20 cellular contexts compared by ENCODE assay signal in the genomic region with DNA sequence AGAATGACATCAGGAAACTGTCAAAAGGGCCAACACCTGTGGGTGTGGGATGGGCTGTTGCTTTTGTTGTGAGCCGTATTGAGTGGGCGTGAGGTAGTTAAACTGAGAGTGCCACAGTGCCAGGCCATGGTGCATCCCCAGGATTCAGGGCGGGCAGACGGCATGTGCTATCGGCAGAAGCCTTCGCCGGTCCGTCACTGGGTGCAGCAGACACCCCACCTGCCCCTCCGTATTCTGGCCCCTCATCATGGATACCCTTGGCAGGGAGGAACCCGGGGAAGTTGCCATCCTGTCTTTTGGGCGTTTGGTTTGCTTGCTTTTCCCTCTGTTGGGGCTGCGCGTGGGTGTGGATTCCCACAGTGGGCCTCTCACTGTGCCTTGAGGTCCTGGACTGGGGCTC. TPM values are rescaled to one million over a fixed set of nuclear protein-coding genes. Genes with fewer than 3 reads are reported as not detected.
DNase-seq lines count a peak whose midpoint lies in the region; ATAC-seq, FAIRE-seq and TF ChIP-seq lines count a peak whose summit lies in the region.
"Had no signal": no experiment of that assay in that cellular context is flagged by ENCODE, and none has a peak within 500 bp of the region (broad histone marks: within the 10 kb centered on the region; RNA-seq: fewer than 3 reads in every experiment).

No MANE protein-coding gene starts in this region.

- H4K91ac ChIP-seq in H9 (ENCODE audit: insufficient read length, low read depth, low read length) (no peak overlapping the region), H1 (replicated peaks; ENCODE audit: insufficient read length, low read length) (peak overlapping the region; percentile 26)

- H3K36me3 ChIP-seq in OCI-LY1 (ENCODE audit: insufficient read depth, low read length) (peaks cover 63% of the 10 kb centered on the region), H1 (ENCODE audit: control insufficient read depth in 2 of 4, insufficient read depth in 4 of 4, low read length in 3 of 4) (no peaks in the 10 kb centered on the region), transverse colon (no peaks in the 10 kb centered on the region)
- H3K36me3 ChIP-seq: BLaER1 had no signal

- H3K4me1 ChIP-seq in H9 (ENCODE audit: insufficient read depth, low read length) (peaks cover 4% of the 10 kb centered on the region; the same call in 1 of the 2 replicates), OCI-LY1 (ENCODE audit: insufficient read depth, low read length, severe bottlenecking) (peaks cover 73% of the 10 kb centered on the region), H1 (replicated peaks in 1 of 4; ENCODE audit: control insufficient read depth in 3 of 4, insufficient read depth in 4 of 4, low read length in 3 of 4) (no peaks in the 10 kb centered on the region), transverse colon (peaks cover 10 to 71% (median 37%) of the 10 kb centered on the region in 4 donors)

- DNase-seq in H9 (no peak), H1 (ENCODE audit: low read depth in 1 of 2, low spot score in 2 of 2) (no peak), transverse colon (no peak), kidney tubule cell (ENCODE audit: low spot score) (no peak)
- DNase-seq: 8988T; CD4-positive, alpha-beta memory T cell; DMS153; DMS79; GDM1; HCEC 1CT; HFFc6 had no signal

- no peak for ATAC-seq in HG02759 (IDR thresholded peaks at IDR 0.05; ENCODE audit: unreplicated experiment)
- ATAC-seq in GM18498 (IDR thresholded peaks at IDR 0.05; ENCODE audit: unreplicated experiment): no peak
- ATAC-seq: HepG2 had no signal

- no peak overlapping the region for H3K4me3 ChIP-seq in OCI-LY1 (ENCODE audit: low read depth, low read length, poor library complexity, severe bottlenecking)
- no peak overlapping the region for H3K4me3 ChIP-seq in H1 (ENCODE audit: extremely low read depth in 1 of 4, insufficient read depth in 2 of 4, low read depth in 3 of 4, low read length in 4 of 4)
- no peak overlapping the region for H3K4me3 ChIP-seq in transverse colon
- H3K4me3 ChIP-seq: BLaER1 had no signal

- H3K27ac Mint-ChIP-seq in H9: no peak overlapping the region
- H3K27ac Mint-ChIP-seq: CD14-positive monocyte; CD4-positive, alpha-beta memory T cell; HFFc6 had no signal

- intact Hi-C loops in transverse colon (cut with DNase I; ENCODE audit: low total_unique reads): no loop called here

- H3K9ac ChIP-seq in H9 (ENCODE audit: extremely low read depth, insufficient read length, low read length) (no peak overlapping the region), OCI-LY1 (ENCODE audit: low read length) (no peak overlapping the region; the same call in 1 of the 2 replicates), H1 (replicated peaks in 1 of 4; ENCODE audit: extremely low read depth in 1 of 4, low read depth in 3 of 4, low read length in 3 of 4) (no peak overlapping the region)
- H3K9ac ChIP-seq: BLaER1 had no signal

- no peak overlapping the region for H3K27ac ChIP-seq in H9 (ENCODE audit: insufficient read length, low read depth, low read length)
- peak overlapping the region; percentile 89 for H3K27ac ChIP-seq in OCI-LY1 (ENCODE audit: low read depth, low read length, poor library complexity, severe bottlenecking)
- no peak overlapping the region for H3K27ac ChIP-seq in H1 (ENCODE audit: low read depth, low read length)
- H3K27ac ChIP-seq in transverse colon: peak overlapping the region in 3 of 4 donors; percentile 39 to 90 (median 86)
- H3K27ac ChIP-seq: BLaER1 had no signal

- TF ChIP-seq POLR2A in H1 (IDR thresholded peaks at IDR 0.05; ENCODE audit: control extremely low read depth in 1 of 2, low read depth in 2 of 2, low read length in 2 of 2) (no peak), transverse colon (IDR thresholded peaks at IDR 0.05) (no peak)

- no peaks in the 10 kb centered on the region for H3K79me2 ChIP-seq in H9 (ENCODE audit: insufficient read depth, low read length)
- peaks cover 59% of the 10 kb centered on the region for H3K79me2 ChIP-seq in OCI-LY1 (ENCODE audit: insufficient read depth, low read length)
- H3K79me2 ChIP-seq in H1 (ENCODE audit: control insufficient read depth in 1 of 2, insufficient read depth in 2 of 2, low read length in 2 of 2): no peaks in the 10 kb centered on the region

- no peaks in the 10 kb centered on the region for H3K9me3 Mint-ChIP-seq in H9
- H3K9me3 Mint-ChIP-seq: HFFc6 had no signal

- peaks cover 5 to 13% of the 10 kb centered on the region in 2 experiments for H3K4me1 Mint-ChIP-seq in H9
- H3K4me1 Mint-ChIP-seq: CD4-positive, alpha-beta memory T cell had no signal

- H3T11ph ChIP-seq in H9 (ENCODE audit: low read length): no peak overlapping the region

- H3K4me3 Mint-ChIP-seq in H9: no peak overlapping the region
- H3K4me3 Mint-ChIP-seq: CD14-positive monocyte; CD4-positive, alpha-beta memory T cell; HFFc6 had no signal

- TF ChIP-seq CTCF in H9 (conservative IDR thresholded peaks at IDR 0.05) (no peak), OCI-LY1 (IDR thresholded peaks at IDR 0.05; ENCODE audit: low read length) (no peak), H1 (IDR thresholded peaks at IDR 0.05; ENCODE audit: control extremely low read depth in 1 of 3, insufficient read depth in 1 of 3, low read depth in 1 of 3, low read length in 3 of 3) (no peak), transverse colon (IDR thresholded peaks at IDR 0.05) (no peak)

- no peak overlapping the region for H3K56ac ChIP-seq in H9 (ENCODE audit: insufficient read length, low read depth, low read length)
- no peak overlapping the region for H3K56ac ChIP-seq in H1 (replicated peaks; ENCODE audit: insufficient read length, low read depth, low read length)

- H3K27me3 ChIP-seq in H9 (ENCODE audit: insufficient read depth, low read length): no peaks in the 10 kb centered on the region
- H3K27me3 ChIP-seq in OCI-LY1 (ENCODE audit: insufficient read depth, low read length): no peaks in the 10 kb centered on the region
- no peaks in the 10 kb centered on the region for H3K27me3 ChIP-seq in H1 (replicated peaks in 1 of 4; ENCODE audit: control insufficient read depth in 3 of 4, extremely low read depth in 1 of 4, insufficient read depth in 3 of 4, low read length in 3 of 4)
- H3K27me3 ChIP-seq in transverse colon: no peaks in the 10 kb centered on the region
- H3K27me3 ChIP-seq: BLaER1 had no signal

- H2AK5ac ChIP-seq in H9 (ENCODE audit: insufficient read length, low read length) (no peak overlapping the region), H1 (ENCODE audit: low read depth, low read length) (no peak overlapping the region)

- H3K4ac ChIP-seq in H9 (ENCODE audit: low read depth, low read length) (no peak overlapping the region), H1 (replicated peaks; ENCODE audit: insufficient read length, low read depth, low read length) (no peak overlapping the region)

- peaks cover 0 to 6% (median 0%) of the 10 kb centered on the region in 3 experiments; a peak in 2 of 7 replicates for H3K36me3 Mint-ChIP-seq in H9 (ENCODE audit: insufficient read depth in 1 of 3, low read depth in 3 of 3)
- H3K36me3 Mint-ChIP-seq: CD4-positive, alpha-beta memory T cell had no signal

- H4K20me1 ChIP-seq in H9 (ENCODE audit: control insufficient read depth, insufficient read depth, insufficient read length): no peaks in the 10 kb centered on the region
- H4K20me1 ChIP-seq in OCI-LY1 (ENCODE audit: insufficient read depth, low read length): no peaks in the 10 kb centered on the region
- H4K20me1 ChIP-seq in H1 (replicated peaks in 1 of 2; ENCODE audit: control insufficient read depth in 1 of 2, insufficient read depth in 2 of 2, low read length in 2 of 2): peaks cover 0 to 3% of the 10 kb centered on the region in 2 experiments
- H4K20me1 ChIP-seq: BLaER1 had no signal

- H2BK12ac ChIP-seq in H9 (ENCODE audit: insufficient read length, low read depth, low read length): no peak overlapping the region
- H2BK12ac ChIP-seq in H1 (ENCODE audit: low read depth, low read length): no peak overlapping the region

- no peak for FAIRE-seq in H1 (lab: Jason Lieb, UNC)
- FAIRE-seq: GM12892, HepG2 had no signal

- H2BK120ac ChIP-seq in H9 (ENCODE audit: low read depth, low read length, poor library complexity, severe bottlenecking) (no peak overlapping the region), H1 (replicated peaks; ENCODE audit: low read depth, low read length) (no peak overlapping the region)

- in situ Hi-C loops in transverse colon (cut with MboI; ENCODE audit: low pct_ligation_motif_present in 1 of 4, low pct_unique_long_range_greater_than_20kb in 1 of 4, low sequenced_read_pairs in 3 of 4): no loop called here

- H2AFZ ChIP-seq in H9 (ENCODE audit: low read length): no peak overlapping the region
- no peak overlapping the region for H2AFZ ChIP-seq in OCI-LY1 (ENCODE audit: low read length)
- no peak overlapping the region for H2AFZ ChIP-seq in H1 (ENCODE audit: low read length)

- H2BK15ac ChIP-seq in H9 (ENCODE audit: low read depth, low read length): no peak overlapping the region
- peak overlapping the region; percentile 46; the same call in 1 of the 2 replicates for H2BK15ac ChIP-seq in H1 (ENCODE audit: low read length)

- CTCF ChIA-PET in H1 (lab: Charles Lee; ENCODE audit: partially characterized antibody): no interaction called here

- no peaks in the 10 kb centered on the region for H3K79me1 ChIP-seq in H9 (ENCODE audit: insufficient read depth, low read depth, low read length, poor library complexity, severe bottlenecking)
- no peaks in the 10 kb centered on the region for H3K79me1 ChIP-seq in H1 (ENCODE audit: low read depth, low read length)

- no CpG with 5 or more reads among the region's 13 CpGs for WGBS in H9 (ENCODE audit: extremely low coverage, insufficient read length, low lambda C conversion rate)
- WGBS in H1 (ENCODE audit: extremely low coverage in 1 of 2, insufficient coverage in 1 of 2, insufficient read length in 1 of 2, insufficient replicate concordance in 2 of 2, low coverage in 1 of 2, low lambda C conversion rate in 2 of 2, missing lambda C conversion rate in 1 of 2), 2 experiments: 89% methylated on average over 13 of the region's 13 CpGs; no CpG with 5 or more reads in 1 of the 2 experiments
- 88% methylated on average over 13 of the region's 13 CpGs; no CpG with 5 or more reads in 1 of the 2 donors for WGBS in transverse colon (ENCODE audit: low coverage in 1 of 2), 2 donors

- POLR2A ChIA-PET in H1 (lab: Charles Lee; ENCODE audit: partially characterized antibody): no interaction called here

- H4K5ac ChIP-seq in H9 (ENCODE audit: insufficient read length, low read depth, low read length) (no peak overlapping the region), H1 (ENCODE audit: insufficient read length, low read depth, low read length) (no peak overlapping the region)

- H3K9me3 ChIP-seq in H9 (ENCODE audit: control insufficient read depth, low read depth, low read length) (no peaks in the 10 kb centered on the region), OCI-LY1 (ENCODE audit: low read length) (no peaks in the 10 kb centered on the region), H1 (ENCODE audit: insufficient read depth in 2 of 2, low read depth in 1 of 2, low read length in 1 of 2) (no peaks in the 10 kb centered on the region), transverse colon (no peaks in the 10 kb centered on the region)
- H3K9me3 ChIP-seq: BLaER1 had no signal

- H3K14ac ChIP-seq in H9 (ENCODE audit: insufficient read depth, low read length) (no peak overlapping the region; the same call in 1 of the 2 replicates), H1 (ENCODE audit: insufficient read length) (no peak overlapping the region)

- H3K9me2 ChIP-seq in OCI-LY1 (ENCODE audit: low read depth, low read length): no peaks in the 10 kb centered on the region

- H4K8ac ChIP-seq in H9 (replicated peaks; ENCODE audit: insufficient read length, low read depth, low read length): no peak overlapping the region
- H4K8ac ChIP-seq in H1 (ENCODE audit: extremely low read depth, insufficient read depth, low read length): no peak overlapping the region

- H2BK20ac ChIP-seq in H9 (ENCODE audit: low read depth, low read length, poor library complexity, severe bottlenecking): no peak overlapping the region
- no peak overlapping the region for H2BK20ac ChIP-seq in H1 (ENCODE audit: low read length)

- H3K18ac ChIP-seq in H9 (ENCODE audit: insufficient read length, low read depth, low read length): peak overlapping the region; percentile 36
- no peak overlapping the region for H3K18ac ChIP-seq in H1 (ENCODE audit: extremely low read depth, low read length)

- H3K23me2 ChIP-seq in H9 (ENCODE audit: insufficient read length, low read depth, low read length, poor library complexity, severe bottlenecking): no peaks in the 10 kb centered on the region
- no peaks in the 10 kb centered on the region for H3K23me2 ChIP-seq in H1 (ENCODE audit: low read depth, low read length)

- no peaks in the 10 kb centered on the region for H3K27me3 Mint-ChIP-seq in H9 (ENCODE audit: low read depth)

- H2BK5ac ChIP-seq in H9 (ENCODE audit: insufficient read length, low read length) (no peak overlapping the region), H1 (ENCODE audit: low read depth, low read length) (no peak overlapping the region)

- H3K23ac ChIP-seq in H9 (ENCODE audit: insufficient read length, low read depth, low read length) (no peak overlapping the region), H1 (ENCODE audit: insufficient read length) (no peak overlapping the region)

- no peak overlapping the region for H3K4me2 ChIP-seq in H9 (ENCODE audit: insufficient read depth, insufficient read length, low read length)
- H3K4me2 ChIP-seq in OCI-LY1 (ENCODE audit: low read length): peak overlapping the region; percentile 25; the same call in 1 of the 2 replicates
- H3K4me2 ChIP-seq in H1 (ENCODE audit: insufficient read depth in 1 of 2, low read depth in 2 of 2, low read length in 2 of 2): no peak overlapping the region
- H3K4me2 ChIP-seq: BLaER1 had no signal

- TF ChIP-seq RAD21 in H1 (IDR thresholded peaks at IDR 0.05 in 1 of 2, conservative IDR thresholded peaks at IDR 0.05 in 1 of 2; ENCODE audit: low read depth in 2 of 2, low read length in 2 of 2): no peak

- H3F3A ChIP-seq in OCI-LY1 (ENCODE audit: insufficient read depth, low read length): no peaks in the 10 kb centered on the region

- TF ChIP-seq EP300 in H1 (IDR thresholded peaks at IDR 0.05; ENCODE audit: borderline replicate concordance in 1 of 2, low read depth in 2 of 2, low read length in 2 of 2) (no peak), transverse colon (IDR thresholded peaks at IDR 0.05; ENCODE audit: low read depth) (no peak)

RNA-seq across cellular contexts. Expression of a gene that starts 27.5 kb away (rescaled TPM):
- total RNA-seq in H9 (2021): 22.4 and 22.9 TPM in 2 replicates
- total RNA-seq in H1 (2021; fragmentation: NEBNext Ultra II Directional; extraction: Animal tissue kit (Norgen Biotek cat#: 25700)): 22.4 and 25.7 TPM in 2 replicates
- 24.9 and 31.8 TPM in 2 replicates for polyA plus RNA-seq in H1 (2011; rRNA removed)
- polyA plus RNA-seq in H1 (2011; cell fraction: cytosol; rRNA removed): 20.5 TPM
- 32.8 TPM for polyA plus RNA-seq in H1 (2011; cell fraction: nucleus; rRNA removed)
- 12.9 to 23.2 TPM (median 21.1 TPM) in 4 replicates for polyA plus RNA-seq in H1 (2012, experiment 1 of 2)
- 18.0 TPM for polyA plus RNA-seq in H1 (2012, experiment 2 of 2)
- polyA plus RNA-seq in H1 (2013, experiment 1 of 2): 36.9 TPM
- polyA plus RNA-seq in H1 (2013, experiment 2 of 2): 38.9 TPM
- polyA minus RNA-seq in H1 (2011; rRNA and poly(A)+ RNA removed): 14.8 and 15.0 TPM in 2 replicates
- 12.3 TPM for polyA minus RNA-seq in H1 (2011; cell fraction: cytosol; rRNA and poly(A)+ RNA removed)
- polyA minus RNA-seq in H1 (2011; cell fraction: nucleus; rRNA and poly(A)+ RNA removed): 9.7 TPM
- 100 to 1,000 TPM; 335 to 641 (median 446) TPM for total RNA-seq in transverse colon
- total RNA-seq: Daoy, HFFc6 had no signal
- polyA plus RNA-seq: AG04450 had no signal

Comparison
In these comparisons a context has a peak if more than half of its experiments do, and no peak if none do; other contexts are left out.
1. H3K27ac ChIP-seq: peak in OCI-LY1 (single experiment) and transverse colon (3 of 4); none in H9 (single experiment) and H1 (single experiment).
2. RNA of a gene that starts 27.5 kb away (total RNA-seq): 335 to 641 TPM in transverse colon; 22.4 to 22.9 TPM in H9 and 22.4 to 25.7 TPM in H1; every median in the first group is over 10 times any median in the second.